In genomic region chr3:18732474-18732873, GRCh38 we compare ENCODE assay signal across 21 cellular contexts.
DNase-seq lines count a peak whose midpoint lies in the region; ATAC-seq and TF ChIP-seq lines count a peak whose summit lies in the region.
"Had no signal": no experiment of that assay in that cellular context is flagged by ENCODE, and none has a peak within 500 bp of the region (broad histone marks: within the 10 kb centered on the region; RNA-seq: fewer than 3 reads in every experiment).

No MANE protein-coding gene starts in this region.

- DNase-seq in NCI-H446 (lab: John Stamatoyannopoulos, UW) (peak; percentile 1 to 6), NCI-H446 treated with DMSO at 0.1 percent for 48 hours (lab: John Stamatoyannopoulos, UW) (no peak), G401 (ENCODE audit: low spot score) (peak; percentile 8), astrocyte of the hippocampus (ENCODE audit: low read depth, low spot score) (peak; percentile 21), fibroblast of mammary gland (ENCODE audit: low read depth) (peak; percentile 9), lower lobe of right lung (no peak), NCI-H1092 treated with DMSO at 0.1 percent for 48 hours (lab: John Stamatoyannopoulos, UW) (no peak), NCI-H1048 (lab: John Stamatoyannopoulos, UW) (no peak)
- DNase-seq: BE2C; CD8-positive, alpha-beta memory T cell; DMS 273 treated with DMSO at 0.1 percent for 48 hours; DMS79; NCI-H1092; NCI-H146; NCI-H2029; NCI-H69; Peyer's patch; SHP77 treated with DMSO at 0.1 percent for 48 hours had no signal

- no peaks in the 10 kb centered on the region for H3K36me3 ChIP-seq in lower lobe of right lung
- H3K36me3 ChIP-seq: BE2C, Peyer's patch had no signal

- TF ChIP-seq CTCF in fibroblast of mammary gland (conservative IDR thresholded peaks at IDR 0.05; ENCODE audit: control insufficient read depth, insufficient read depth, low read depth, low read length) (no peak), lower lobe of right lung (IDR thresholded peaks at IDR 0.05) (no peak)

- H3K27ac ChIP-seq in lower lobe of right lung, result no peak overlapping the region
- H3K27ac ChIP-seq: 22Rv1, HL-60, KMS-11, Peyer's patch had no signal

- no peak overlapping the region for H3K4me3 ChIP-seq in fibroblast of mammary gland (ENCODE audit: control insufficient read depth, low read depth, low read length)
- no peak overlapping the region for H3K4me3 ChIP-seq in lower lobe of right lung
- H3K4me3 ChIP-seq: Peyer's patch had no signal

- H3K4me1 ChIP-seq in lower lobe of right lung, result no peaks in the 10 kb centered on the region
- H3K4me1 ChIP-seq: BE2C, Peyer's patch had no signal

- in situ Hi-C loops in G401 (cut with HindIII; ENCODE audit: low sequenced_read_pairs), result no loop called here

- ATAC-seq in lower lobe of right lung, result no peak

- H3K27me3 ChIP-seq in lower lobe of right lung (ENCODE audit: low read depth), result no peaks in the 10 kb centered on the region
- H3K27me3 ChIP-seq: BE2C, Peyer's patch had no signal

- intact Hi-C loops in lower lobe of right lung (cut with DNase I), result no loop called here

- no peaks in the 10 kb centered on the region for H3K9me3 ChIP-seq in lower lobe of right lung
- H3K9me3 ChIP-seq: BE2C, Peyer's patch had no signal

Comparison
In these comparisons a context has a peak if more than half of its experiments do, and no peak if none do; other contexts are left out.
1. DNase-seq: peak in NCI-H446 (2 of 2), G401 (single experiment), astrocyte of the hippocampus (single experiment) and fibroblast of mammary gland (single experiment); none in NCI-H446 treated with DMSO at 0.1 percent for 48 hours (single experiment), lower lobe of right lung (single experiment), NCI-H1092 treated with DMSO at 0.1 percent for 48 hours (single experiment) and NCI-H1048 (single experiment).